Comparison of ENCODE assay signal across 14 cellular contexts in the genomic region with DNA sequence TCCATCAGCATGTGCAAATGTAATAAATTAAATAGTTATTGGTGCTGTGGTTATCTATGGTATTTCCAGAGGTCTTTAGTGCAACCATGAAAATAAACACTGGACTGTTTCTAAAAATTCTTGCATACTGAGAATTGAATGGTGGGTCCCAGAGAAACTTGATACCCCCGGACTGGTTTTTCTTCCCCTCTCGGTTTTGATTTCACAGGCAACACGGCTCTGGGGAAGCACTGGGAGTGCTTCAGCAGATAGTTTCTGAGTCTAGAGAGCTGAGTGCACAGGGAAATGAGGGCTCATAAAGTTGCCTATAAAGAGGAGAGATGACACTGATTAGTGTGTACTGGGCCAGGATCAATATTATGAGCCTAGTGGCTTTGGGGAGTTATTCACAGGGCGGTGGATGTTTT.
DNase-seq lines count a peak whose midpoint lies in the region; ATAC-seq and FAIRE-seq lines count a peak whose summit lies in the region.
"Had no signal": no experiment of that assay in that cellular context is flagged by ENCODE, and none has a peak within 500 bp of the region (broad histone marks: within the 10 kb centered on the region; RNA-seq: fewer than 3 reads in every experiment).

No MANE protein-coding gene starts in this region.

- DNase-seq in GM18507 (ENCODE audit: extremely low spot score, insufficient read length, low read depth) (no peak), iris pigment epithelial cell (ENCODE audit: low read depth) (peak; percentile 86), NCI-H2227 (lab: John Stamatoyannopoulos, UW; ENCODE audit: unreplicated experiment) (no peak), amygdala (lab: John Stamatoyannopoulos, UW) (no peak), cerebellar nuclear complex (lab: John Stamatoyannopoulos, UW) (no peak)
- DNase-seq: activated effector memory CD4-positive, alpha-beta T cell treated with anti-CD3 and anti-CD28 coated beads, Interleukin-2, amount 50 U/mL, for 16 hours; cortex of kidney; KBM-7; NCI-H524; posterior cingulate gyrus had no signal

- peak; percentile 72 for FAIRE-seq in GM18507 (lab: Jason Lieb, UNC)

- ATAC-seq in GM21576 (IDR thresholded peaks at IDR 0.05; ENCODE audit: unreplicated experiment) (peak; percentile 72), HG03442 (IDR thresholded peaks at IDR 0.05; ENCODE audit: unreplicated experiment) (peak; percentile 70), HG02763 (IDR thresholded peaks at IDR 0.05; ENCODE audit: unreplicated experiment) (no peak)
- ATAC-seq: SK-N-SH treated with all-trans-retinoic acid at 6 μM for 48 hours had no signal
